ENCODE assay signal across 8 cellular contexts in genomic region chr6:163414367-163415175, GRCh38.
DNase-seq lines count a peak whose midpoint lies in the region; ATAC-seq and TF ChIP-seq lines count a peak whose summit lies in the region.

Gene QKI (plus strand): TSS chr6:163414718. CDS start chr6:163415194, 476 bp downstream.

- TF ChIP-seq CTCF in GM13976 (IDR thresholded peaks at IDR 0.05; ENCODE audit: borderline replicate concordance, control extremely low read depth, extremely low read depth, insufficient read depth, missing control alignments) (no peak), HFF-Myc (IDR thresholded peaks at IDR 0.05; ENCODE audit: low read depth, low read length, missing control alignments) (no peak)

- peak; percentile 60 to 63 for ATAC-seq in activated CD4-positive, CD25-positive, alpha-beta regulatory T cell treated with anti-CD3 and anti-CD28 coated beads, Interleukin-2, amount 50 U/mL, for 24 hours

- H3K4me3 ChIP-seq in HFF-Myc (replicated peaks; ENCODE audit: low read depth, low read length), result peak within 1 kb of the TSS; percentile 65

- in situ Hi-C loops in GM13976 (cut with MboI; ENCODE audit: low sequenced_read_pairs, unreplicated experiment), result loop anchor here (25.0 kb wide), 1 partner anchor 698 kb away; no protein-coding TSS in a partner anchor

- peak; percentile 80 for DNase-seq in GM13976 (ENCODE audit: low spot score)
- no peak for DNase-seq in HFF-Myc (ENCODE audit: extremely low read depth, low read depth)
- DNase-seq in NCI-H1105 treated with DMSO at 0.1 percent for 48 hours (lab: John Stamatoyannopoulos, UW), result peak; percentile 76
- DNase-seq in cerebellar cortex (ENCODE audit: low spot score), result peak; percentile 57
- DNase-seq in kidney tubule cell (ENCODE audit: low spot score), result peak; percentile 90
- peak; percentile 62 to 67 for DNase-seq in stimulated activated CD4-positive, alpha-beta T cell treated with anti-CD3 and anti-CD28 coated beads, Interleukin-1b, Interleukin-23, amount 100 ng/mL, for 1 hour (ENCODE audit: low read depth in 2 of 2)
- no peak for DNase-seq in NCI-H187 treated with DMSO at 0.1 percent for 48 hours (lab: John Stamatoyannopoulos, UW)

Comparison
In these comparisons a context has a peak if more than half of its experiments do, and no peak if none do; other contexts are left out.
1. DNase-seq: peak in GM13976 (single experiment), NCI-H1105 treated with DMSO at 0.1 percent for 48 hours (single experiment), cerebellar cortex (single experiment), kidney tubule cell (single experiment) and stimulated activated CD4-positive, alpha-beta T cell treated with anti-CD3 and anti-CD28 coated beads, Interleukin-1b, Interleukin-23, amount 100 ng/mL, for 1 hour (2 of 2); none in HFF-Myc (single experiment) and NCI-H187 treated with DMSO at 0.1 percent for 48 hours (single experiment).